Comparison of ENCODE assay signal across 10 cellular contexts in the genomic region with DNA sequence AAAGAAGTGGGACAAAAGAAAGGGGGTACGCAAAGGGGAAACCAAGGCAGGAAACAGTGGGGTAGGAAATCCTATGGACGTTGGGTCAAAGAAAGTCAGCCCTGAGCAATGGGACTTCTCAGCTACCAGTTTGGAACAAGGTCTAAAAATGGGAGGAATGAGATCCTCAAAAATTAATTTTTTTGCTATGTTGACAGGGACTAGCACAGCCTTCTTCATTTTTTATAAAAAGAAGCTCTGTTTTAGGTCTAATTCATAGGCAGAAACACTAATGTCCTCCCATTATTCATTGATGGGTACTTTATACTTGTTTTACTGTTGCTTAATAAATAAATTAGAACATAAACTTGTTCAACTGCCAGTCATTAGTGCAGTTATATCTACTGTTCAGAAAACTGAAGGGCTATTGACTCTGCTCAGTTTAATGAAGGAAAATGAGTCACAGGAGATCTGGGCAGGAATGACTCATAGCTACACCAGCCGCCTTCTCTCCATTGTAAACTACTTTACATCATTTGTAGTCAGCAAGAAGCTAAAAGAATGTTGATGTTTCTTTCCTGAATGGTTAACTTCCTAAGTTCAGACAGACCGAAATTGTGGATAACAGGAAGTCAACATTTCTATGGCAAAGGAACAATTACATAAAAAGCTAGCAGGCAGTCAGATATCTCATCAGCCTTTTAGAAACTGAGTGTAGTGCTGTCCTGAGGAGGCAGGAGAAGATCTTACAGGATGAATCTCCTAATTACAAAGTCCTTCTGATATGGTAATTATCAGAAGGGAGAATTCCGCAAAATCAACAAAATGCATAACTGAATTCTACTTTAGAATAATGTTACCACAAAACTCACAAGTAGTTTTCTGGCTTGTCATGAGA.
DNase-seq lines count a peak whose midpoint lies in the region; ATAC-seq and TF ChIP-seq lines count a peak whose summit lies in the region.
"Had no signal": no experiment of that assay in that cellular context is flagged by ENCODE, and none has a peak within 500 bp of the region (broad histone marks: within the 10 kb centered on the region; RNA-seq: fewer than 3 reads in every experiment).

No MANE protein-coding gene starts in this region.

- H3K9me3 Mint-ChIP-seq in activated T-cell treated with anti-CD3 and anti-CD28 coated beads, Interleukin-2, amount 50 U/mL, for 72 hours, result peaks cover 0 to 1% of the 10 kb centered on the region in 2 donors

- H3K36me3 ChIP-seq in upper lobe of right lung (no peaks in the 10 kb centered on the region), gastrocnemius medialis (no peaks in the 10 kb centered on the region), H7 (replicated peaks; ENCODE audit: control insufficient read depth, insufficient read depth, low read length) (no peaks in the 10 kb centered on the region)
- H3K36me3 ChIP-seq: BLaER1 treated with 17β-estradiol and CSF1 and Interleukin-3, amounts not matched to agents 10 nM and 100 nM had no signal

- peak; percentile 44 to 60 for ATAC-seq in activated T-cell treated with anti-CD3 and anti-CD28 coated beads, Interleukin-2, amount 50 U/mL, for 72 hours (replicated peaks in 1 of 2)
- peak; percentile 64 for ATAC-seq in upper lobe of right lung
- no peak for ATAC-seq in gastrocnemius medialis

- H3K27ac ChIP-seq in upper lobe of right lung (peak overlapping the region; percentile 27), gastrocnemius medialis (no peak overlapping the region)

- H3K4me3 ChIP-seq in upper lobe of right lung, result no peak overlapping the region
- H3K4me3 ChIP-seq in gastrocnemius medialis, result no peak overlapping the region
- no peak overlapping the region for H3K4me3 ChIP-seq in H7 (ENCODE audit: insufficient read depth, low read depth, low read length)
- H3K4me3 ChIP-seq: BLaER1 treated with 17β-estradiol and CSF1 and Interleukin-3, amounts not matched to agents 10 nM and 100 nM had no signal

- H3K27ac Mint-ChIP-seq in activated T-cell treated with anti-CD3 and anti-CD28 coated beads, Interleukin-2, amount 50 U/mL, for 72 hours, result no peak overlapping the region

- no peak overlapping the region for H3K4me3 Mint-ChIP-seq in activated T-cell treated with anti-CD3 and anti-CD28 coated beads, Interleukin-2, amount 50 U/mL, for 72 hours

- no peaks in the 10 kb centered on the region for H3K4me1 Mint-ChIP-seq in activated T-cell treated with anti-CD3 and anti-CD28 coated beads, Interleukin-2, amount 50 U/mL, for 72 hours (ENCODE audit: low read depth)

- DNase-seq in activated T-cell treated with anti-CD3 and anti-CD28 coated beads, Interleukin-2, amount 50 U/mL, for 72 hours, result no peak
- DNase-seq in activated T-cell treated with anti-CD3 and anti-CD28 coated beads for 4 hours (no peak), SW 1271 (lab: John Stamatoyannopoulos, UW) (peak; percentile 2 to 74), iPS-NIHi11 (ENCODE audit: low spot score) (peak; percentile 33), upper lobe of right lung (no peak), NCI-H524 treated with DMSO at 0.1 percent for 48 hours (lab: John Stamatoyannopoulos, UW) (no peak), gastrocnemius medialis (no peak), H7 (no peak)
- DNase-seq: posterior cingulate gyrus had no signal

- H3K4me1 ChIP-seq in upper lobe of right lung, result peaks cover 4% of the 10 kb centered on the region
- H3K4me1 ChIP-seq in gastrocnemius medialis, result peaks cover 0 to 5% of the 10 kb centered on the region in 2 donors

- H3K27me3 ChIP-seq in upper lobe of right lung (no peaks in the 10 kb centered on the region), gastrocnemius medialis (no peaks in the 10 kb centered on the region), H7 (ENCODE audit: control insufficient read depth, insufficient read depth, low read length) (no peaks in the 10 kb centered on the region)
- H3K27me3 ChIP-seq: BLaER1 treated with 17β-estradiol and CSF1 and Interleukin-3, amounts not matched to agents 10 nM and 100 nM had no signal

- intact Hi-C loops in upper lobe of right lung (cut with DNase I), result no loop called here
- intact Hi-C loops in gastrocnemius medialis (cut with DNase I; ENCODE audit: low total_unique reads), result no loop called here

- TF ChIP-seq CTCF in upper lobe of right lung (IDR thresholded peaks at IDR 0.05), result no peak
- TF ChIP-seq CTCF in gastrocnemius medialis (IDR thresholded peaks at IDR 0.05 in 4 of 5, conservative IDR thresholded peaks at IDR 0.05 in 1 of 5), result no peak

- TF ChIP-seq POLR2A in gastrocnemius medialis (IDR thresholded peaks at IDR 0.05), result no peak

- no peaks in the 10 kb centered on the region for H3K36me3 Mint-ChIP-seq in activated T-cell treated with anti-CD3 and anti-CD28 coated beads, Interleukin-2, amount 50 U/mL, for 72 hours (ENCODE audit: insufficient read depth in 2 of 2)

- in situ Hi-C loops in gastrocnemius medialis (cut with MboI; ENCODE audit: low sequenced_read_pairs in 4 of 4), result no loop called here

- no peaks in the 10 kb centered on the region for H3K27me3 Mint-ChIP-seq in activated T-cell treated with anti-CD3 and anti-CD28 coated beads, Interleukin-2, amount 50 U/mL, for 72 hours (ENCODE audit: low read depth)

- H3K9me3 ChIP-seq in upper lobe of right lung (no peaks in the 10 kb centered on the region), gastrocnemius medialis (no peaks in the 10 kb centered on the region)

Comparison
In these comparisons a context has a peak if more than half of its experiments do, and no peak if none do; other contexts are left out.
1. ATAC-seq: peak in activated T-cell treated with anti-CD3 and anti-CD28 coated beads, Interleukin-2, amount 50 U/mL, for 72 hours (2 of 2) and upper lobe of right lung (single experiment); none in gastrocnemius medialis (0 of 2).
2. DNase-seq: peak in SW 1271 (2 of 2) and iPS-NIHi11 (single experiment); none in activated T-cell treated with anti-CD3 and anti-CD28 coated beads, Interleukin-2, amount 50 U/mL, for 72 hours (0 of 2), activated T-cell treated with anti-CD3 and anti-CD28 coated beads for 4 hours (single experiment), upper lobe of right lung (single experiment), NCI-H524 treated with DMSO at 0.1 percent for 48 hours (single experiment), gastrocnemius medialis (0 of 2) and H7 (single experiment).